8 cellular contexts compared by ENCODE assay signal in genomic region chr4:26088433-26088928, GRCh38.
DNase-seq lines count a peak whose midpoint lies in the region; ATAC-seq and TF ChIP-seq lines count a peak whose summit lies in the region.

No MANE protein-coding gene starts in this region.

- H3K9me3 ChIP-seq in RWPE2 (ENCODE audit: severe bottlenecking) (peaks cover 3% of the 10 kb centered on the region), smooth muscle cell (replicated peaks; ENCODE audit: low read depth) (no peaks in the 10 kb centered on the region)

- peak; percentile 64 for ATAC-seq in HG02943 (IDR thresholded peaks at IDR 0.05; ENCODE audit: low read depth, unreplicated experiment)
- ATAC-seq in RWPE2 (ENCODE audit: low read depth) = peak; percentile 87

- H2AFZ ChIP-seq in smooth muscle cell (ENCODE audit: low read depth) = no peak overlapping the region

- H3K36me3 ChIP-seq in RWPE2 (ENCODE audit: low read depth) (no peaks in the 10 kb centered on the region), smooth muscle cell (ENCODE audit: low read depth) (no peaks in the 10 kb centered on the region)

- peak overlapping the region; percentile 57 for H3K27ac ChIP-seq in RWPE2 (ENCODE audit: poor library complexity, severe bottlenecking)
- H3K27ac ChIP-seq in smooth muscle cell (ENCODE audit: low read depth) = no peak overlapping the region

- H3K79me2 ChIP-seq in smooth muscle cell (ENCODE audit: low read depth) = no peaks in the 10 kb centered on the region

- H3K9ac ChIP-seq in smooth muscle cell (ENCODE audit: low read depth) = no peak overlapping the region

- peaks cover 39% of the 10 kb centered on the region for H3K4me1 ChIP-seq in RWPE2 (ENCODE audit: insufficient read depth, poor library complexity, severe bottlenecking)
- no peaks in the 10 kb centered on the region for H3K4me1 ChIP-seq in smooth muscle cell (ENCODE audit: low read depth)

- no peaks in the 10 kb centered on the region for H3K27me3 ChIP-seq in RWPE2 (ENCODE audit: insufficient read depth, poor library complexity, severe bottlenecking)
- H3K27me3 ChIP-seq in smooth muscle cell (ENCODE audit: low read depth) = no peaks in the 10 kb centered on the region

- no peaks in the 10 kb centered on the region for H3F3A ChIP-seq in smooth muscle cell (ENCODE audit: low read depth)

- TF ChIP-seq CTCF in RWPE2 (IDR thresholded peaks at IDR 0.05; ENCODE audit: poor library complexity, severe bottlenecking) = no peak
- TF ChIP-seq CTCF in smooth muscle cell (IDR thresholded peaks at IDR 0.05; ENCODE audit: borderline replicate concordance, insufficient read depth, poor library complexity, severe bottlenecking) = no peak

- peak; percentile 44 for DNase-seq in activated naive CD4-positive, alpha-beta T cell treated with Interleukin-2 at 50 U/mL for 16 hours
- no peak for DNase-seq in activated naive CD4-positive, alpha-beta T cell (lab: John Stamatoyannopoulos, UW)
- DNase-seq in RWPE2 (ENCODE audit: low spot score) (no peak), fibroblast of the conjunctiva (ENCODE audit: low read depth) (peak; percentile 72), DMS153 treated with DMSO at 0.1 percent for 48 hours (lab: John Stamatoyannopoulos, UW; ENCODE audit: unreplicated experiment) (no peak), smooth muscle cell (lab: John Stamatoyannopoulos, UW; ENCODE audit: unreplicated experiment) (no peak), NCI-H446 treated with DMSO at 0.1 percent for 48 hours (lab: John Stamatoyannopoulos, UW) (no peak)

- no peaks in the 10 kb centered on the region for H4K20me1 ChIP-seq in smooth muscle cell (ENCODE audit: low read depth)

- H3K4me3 ChIP-seq in RWPE2 (ENCODE audit: severe bottlenecking) (no peak overlapping the region), smooth muscle cell (no peak overlapping the region)

- no peak overlapping the region for H3K4me2 ChIP-seq in smooth muscle cell

- 88% methylated on average over 4 of the region's 4 CpGs for WGBS in smooth muscle cell (ENCODE audit: low lambda C conversion rate)

Comparison
In these comparisons a context has a peak if more than half of its experiments do, and no peak if none do; other contexts are left out.
1. DNase-seq: peak in activated naive CD4-positive, alpha-beta T cell treated with Interleukin-2 at 50 U/mL for 16 hours (single experiment) and fibroblast of the conjunctiva (single experiment); none in activated naive CD4-positive, alpha-beta T cell (0 of 4), RWPE2 (single experiment), DMS153 treated with DMSO at 0.1 percent for 48 hours (single experiment), smooth muscle cell (single experiment) and NCI-H446 treated with DMSO at 0.1 percent for 48 hours (single experiment).